ENCODE assay signal across 1 cellular context in genomic region chr1:39385067-39385988, GRCh38.
A peak's percentile ranks its signal among the peaks of the same experiment; 100 is the strongest.
TF ChIP-seq lines count a peak whose summit lies in the region.

No MANE protein-coding gene starts in this region.

TF ChIP-seq in K562, 482 proteins besides CTCF, POLR2A, EP300 and RAD21 (continued from another document and continues in another):
- TF ChIP-seq ZBTB40 (IDR thresholded peaks at IDR 0.05) (no peak), ZBTB40 (CRISPR knock-in tag; IDR thresholded peaks at IDR 0.05) (no peak), ZNF274 (IDR thresholded peaks at IDR 0.05; ENCODE audit: borderline replicate concordance, low read depth, low read length) (no peak), ZNF408 (CRISPR knock-in tag; IDR thresholded peaks at IDR 0.05; ENCODE audit: low read depth) (no peak), ZMIZ1 (IDR thresholded peaks at IDR 0.05; ENCODE audit: low read depth in 2 of 2, low read length in 2 of 2) (no peak), BRF1 (IDR thresholded peaks at IDR 0.05; ENCODE audit: borderline replicate concordance, extremely low read depth, insufficient read length) (no peak), RBFOX2 (IDR thresholded peaks at IDR 0.05; ENCODE audit: low read depth, low read length) (no peak), SMARCC2 (IDR thresholded peaks at IDR 0.05; ENCODE audit: low read depth) (no peak), CLOCK (CRISPR knock-in tag; IDR thresholded peaks at IDR 0.05; ENCODE audit: borderline replicate concordance) (peak; percentile 51; the same call in 1 of the 2 replicates), MECOM (CRISPR knock-in tag; IDR thresholded peaks at IDR 0.05) (peak; percentile 84), SMAD3 (CRISPR knock-in tag; conservative IDR thresholded peaks at IDR 0.05) (peak; percentile 29; the same call in 1 of the 2 replicates), NR2C2 (CRISPR knock-in tag; IDR thresholded peaks at IDR 0.05) (no peak), NR2C2 (tag; IDR thresholded peaks at IDR 0.05) (peak; percentile 63), ZNF512 (tag; IDR thresholded peaks at IDR 0.05) (no peak), HDAC6 (IDR thresholded peaks at IDR 0.05; ENCODE audit: low read depth, low read length) (no peak), HBP1 (CRISPR knock-in tag; IDR thresholded peaks at IDR 0.05) (no peak), STAT6 (CRISPR knock-in tag; IDR thresholded peaks at IDR 0.05) (no peak), RAD51 (IDR thresholded peaks at IDR 0.05; ENCODE audit: borderline replicate concordance, low read depth) (peak; percentile 39; the same call in 1 of the 2 replicates), JUN (IDR thresholded peaks at IDR 0.05; ENCODE audit: borderline replicate concordance, low read depth, low read length) (no peak), JUN (CRISPR knock-in tag; IDR thresholded peaks at IDR 0.05; ENCODE audit: borderline replicate concordance) (no peak), WHSC1 (IDR thresholded peaks at IDR 0.05; ENCODE audit: low read length) (no peak), NR1H2 (CRISPR knock-in tag; IDR thresholded peaks at IDR 0.05) (no peak), ZNF511 (CRISPR knock-in tag; IDR thresholded peaks at IDR 0.05) (no peak), E2F3 (CRISPR knock-in tag; IDR thresholded peaks at IDR 0.05) (0 out of 2 replicates have a peak, but pooled peaks have one; percentile 34), ZNF398 (CRISPR knock-in tag; IDR thresholded peaks at IDR 0.05) (no peak), HDAC1 (IDR thresholded peaks at IDR 0.05) (no peak), FOS (IDR thresholded peaks at IDR 0.05; ENCODE audit: extremely low read depth, insufficient read length) (no peak), BRD9 (IDR thresholded peaks at IDR 0.05; ENCODE audit: low read depth, partially characterized antibody) (no peak), NFRKB (IDR thresholded peaks at IDR 0.05; ENCODE audit: low read depth) (no peak), CBFA2T2 (conservative IDR thresholded peaks at IDR 0.05) (peak; percentile 53), ZNF121 (CRISPR knock-in tag; conservative IDR thresholded peaks at IDR 0.05) (no peak), U2AF1 (optimal IDR thresholded peaks at IDR 0.05; ENCODE audit: low read depth, low read length) (no peak)
